12 cellular contexts compared by ENCODE assay signal in the genomic region with DNA sequence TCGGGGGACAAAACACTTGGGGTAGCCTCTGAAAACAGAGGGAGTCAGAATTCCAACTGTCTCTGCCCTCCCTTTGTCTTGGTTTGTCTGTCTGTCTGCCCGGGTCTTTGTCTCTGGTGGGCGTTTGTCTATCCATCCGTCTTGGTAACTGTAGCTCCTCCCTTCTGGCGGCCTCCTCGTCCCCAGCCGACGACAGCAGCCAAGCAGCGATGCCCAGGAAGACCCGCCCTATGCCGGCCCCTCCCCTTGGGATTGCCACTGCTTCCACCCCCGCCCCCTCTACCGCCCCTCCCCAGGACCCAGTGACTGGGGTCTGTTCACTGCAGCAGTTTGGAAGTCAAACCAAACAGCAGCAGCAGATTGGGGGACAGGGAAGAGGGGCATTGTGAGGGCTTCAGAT. TPM values are rescaled to one million over a fixed set of nuclear protein-coding genes. Genes with fewer than 3 reads are reported as not detected.
DNase-seq lines count a peak whose midpoint lies in the region; ATAC-seq and TF ChIP-seq lines count a peak whose summit lies in the region.
"Had no signal": no experiment of that assay in that cellular context is flagged by ENCODE, and none has a peak within 500 bp of the region (broad histone marks: within the 10 kb centered on the region; RNA-seq: fewer than 3 reads in every experiment).

No MANE protein-coding gene starts in this region.

- H3K4me1 ChIP-seq in uterus = peaks cover 0 to 14% of the 10 kb centered on the region in 2 donors

- H3K9me3 Mint-ChIP-seq in activated naive CD8-positive, alpha-beta T cell treated with anti-CD3 and anti-CD28 coated beads, Interleukin-2, amount 10 ng/mL, durations not matched to agents 7 days and 5 days = no peaks in the 10 kb centered on the region
- H3K9me3 Mint-ChIP-seq in stimulated activated memory B cell treated with anti-CD40 and anti-IgM and Interleukin-4, amounts not matched to agents 10 μg/mL and 1 μg/mL and 100 μg/mL, for 72 hours = no peaks in the 10 kb centered on the region
- H3K9me3 Mint-ChIP-seq: immature natural killer cell had no signal

- no peak for ATAC-seq in Right ventricle myocardium superior (ENCODE audit: poor library complexity)
- ATAC-seq in activated naive CD8-positive, alpha-beta T cell treated with anti-CD3 and anti-CD28 coated beads, Interleukin-2, amount 10 ng/mL, durations not matched to agents 7 days and 5 days (ENCODE audit: low read depth) = no peak
- no peak for ATAC-seq in stimulated activated memory B cell treated with anti-CD40 and anti-IgM and Interleukin-4, amounts not matched to agents 10 μg/mL and 1 μg/mL and 100 μg/mL, for 72 hours
- ATAC-seq: right lobe of liver had no signal

- no peak for TF ChIP-seq POLR2A in uterus (IDR thresholded peaks at IDR 0.05)

- TF ChIP-seq CTCF in uterus (IDR thresholded peaks at IDR 0.05) = no peak

- peaks cover 39% of the 10 kb centered on the region for H3K4me1 Mint-ChIP-seq in activated naive CD8-positive, alpha-beta T cell treated with anti-CD3 and anti-CD28 coated beads, Interleukin-2, amount 10 ng/mL, durations not matched to agents 7 days and 5 days
- peaks cover 53% of the 10 kb centered on the region for H3K4me1 Mint-ChIP-seq in stimulated activated memory B cell treated with anti-CD40 and anti-IgM and Interleukin-4, amounts not matched to agents 10 μg/mL and 1 μg/mL and 100 μg/mL, for 72 hours

- no peaks in the 10 kb centered on the region for H3K9me3 ChIP-seq in uterus
- H3K9me3 ChIP-seq: right lobe of liver had no signal

- no peaks in the 10 kb centered on the region for H3K36me3 Mint-ChIP-seq in activated naive CD8-positive, alpha-beta T cell treated with anti-CD3 and anti-CD28 coated beads, Interleukin-2, amount 10 ng/mL, durations not matched to agents 7 days and 5 days
- H3K36me3 Mint-ChIP-seq in stimulated activated memory B cell treated with anti-CD40 and anti-IgM and Interleukin-4, amounts not matched to agents 10 μg/mL and 1 μg/mL and 100 μg/mL, for 72 hours = peaks cover 6% of the 10 kb centered on the region
- H3K36me3 Mint-ChIP-seq: immature natural killer cell had no signal

- no peak overlapping the region for H3K4me3 ChIP-seq in uterus
- H3K4me3 ChIP-seq: right lobe of liver had no signal

- peaks cover 2% of the 10 kb centered on the region for H3K27me3 Mint-ChIP-seq in activated naive CD8-positive, alpha-beta T cell treated with anti-CD3 and anti-CD28 coated beads, Interleukin-2, amount 10 ng/mL, durations not matched to agents 7 days and 5 days
- H3K27me3 Mint-ChIP-seq in stimulated activated memory B cell treated with anti-CD40 and anti-IgM and Interleukin-4, amounts not matched to agents 10 μg/mL and 1 μg/mL and 100 μg/mL, for 72 hours = no peaks in the 10 kb centered on the region

- intact Hi-C loops in Right ventricle myocardium superior (cut with DNase I) = no loop called here
- intact Hi-C loops in cardiac septum (cut with DNase I) = no loop called here
- intact Hi-C loops in uterus (cut with DNase I; ENCODE audit: low total_unique reads) = no loop called here

- H3K27ac Mint-ChIP-seq in activated naive CD8-positive, alpha-beta T cell treated with anti-CD3 and anti-CD28 coated beads, Interleukin-2, amount 10 ng/mL, durations not matched to agents 7 days and 5 days = no peak overlapping the region
- H3K27ac Mint-ChIP-seq in stimulated activated memory B cell treated with anti-CD40 and anti-IgM and Interleukin-4, amounts not matched to agents 10 μg/mL and 1 μg/mL and 100 μg/mL, for 72 hours = no peak overlapping the region

- no peaks in the 10 kb centered on the region for H3K36me3 ChIP-seq in uterus
- H3K36me3 ChIP-seq: right lobe of liver had no signal

- no peaks in the 10 kb centered on the region for H3K27me3 ChIP-seq in layer of hippocampus (ENCODE audit: control insufficient read depth, insufficient read depth, low read length)
- no peaks in the 10 kb centered on the region for H3K27me3 ChIP-seq in uterus
- H3K27me3 ChIP-seq: right lobe of liver had no signal

- H3K4me3 Mint-ChIP-seq in activated naive CD8-positive, alpha-beta T cell treated with anti-CD3 and anti-CD28 coated beads, Interleukin-2, amount 10 ng/mL, durations not matched to agents 7 days and 5 days = peak overlapping the region; percentile 37
- no peak overlapping the region for H3K4me3 Mint-ChIP-seq in stimulated activated memory B cell treated with anti-CD40 and anti-IgM and Interleukin-4, amounts not matched to agents 10 μg/mL and 1 μg/mL and 100 μg/mL, for 72 hours

- POLR2A ChIA-PET in activated naive CD8-positive, alpha-beta T cell treated with anti-CD3 and anti-CD28 coated beads, Interleukin-2, amount 10 ng/mL, durations not matched to agents 7 days and 5 days (lab: Charles Lee) = interaction anchor here (0.7 to 1.4 kb wide), 4 partner anchors 11 to 23 kb away, joined by 3 read pairs; no protein-coding TSS in a partner anchor

- H3K27ac ChIP-seq in layer of hippocampus (ENCODE audit: low read depth, low read length) = peak overlapping the region; percentile 13
- H3K27ac ChIP-seq in uterus = peak overlapping the region; percentile 89 to 90
- H3K27ac ChIP-seq: right lobe of liver had no signal

- DNase-seq in Right ventricle myocardium superior = peak; percentile 75
- no peak for DNase-seq in cardiac septum (ENCODE audit: low spot score)
- DNase-seq in activated naive CD8-positive, alpha-beta T cell treated with anti-CD3 and anti-CD28 coated beads, Interleukin-2, amount 10 ng/mL, durations not matched to agents 7 days and 5 days = no peak
- DNase-seq in uterus = no peak
- no peak for DNase-seq in RKO (ENCODE audit: low spot score)
- DNase-seq in NCI-H2171 treated with DMSO at 0.1 percent for 48 hours (lab: John Stamatoyannopoulos, UW) = no peak
- DNase-seq: effector CD4-positive, alpha-beta T cell; immature natural killer cell; NCI-H2081 treated with DMSO at 0.1 percent for 48 hours had no signal

RNA-seq across cellular contexts. Expression of gene RARG, which starts 2.2 kb away (rescaled TPM):
- total RNA-seq in Right ventricle myocardium superior = 15.4 TPM
- 21.2 TPM for total RNA-seq in cardiac septum
- 10 to 100 TPM; 38.1 to 40.3 TPM for total RNA-seq in activated naive CD8-positive, alpha-beta T cell treated with anti-CD3 and anti-CD28 coated beads, Interleukin-2, amount 10 ng/mL, durations not matched to agents 7 days and 5 days
- 10 to 100 TPM in 2 of 4 donors, 1 to 10 TPM in 2; 2.6 to 65.6 (median 28.9) TPM for total RNA-seq in uterus

RNA-seq across cellular contexts. Expression of gene ITGB7, which starts 27.2 kb away (rescaled TPM):
- 0.97 TPM for total RNA-seq in Right ventricle myocardium superior
- total RNA-seq in cardiac septum = 1.4 TPM
- 100 to 1,000 TPM; 415 to 420 TPM for total RNA-seq in activated naive CD8-positive, alpha-beta T cell treated with anti-CD3 and anti-CD28 coated beads, Interleukin-2, amount 10 ng/mL, durations not matched to agents 7 days and 5 days
- total RNA-seq in uterus = 1 to 10 TPM in 3 of 4 donors, not detected in 1; 2.0 to 3.8 (median 2.4) TPM

RNA-seq across cellular contexts. Expression of gene ESPL1, which starts 33.9 kb away (rescaled TPM):
- total RNA-seq in Right ventricle myocardium superior (0.81 TPM), cardiac septum (0.16 TPM), uterus (1 to 10 TPM in 1 of 4 donors, under 1 TPM in 1, not detected in 2; 0.12 to 4.5 TPM)
- 10 to 100 TPM; 90.5 to 91.0 TPM for total RNA-seq in activated naive CD8-positive, alpha-beta T cell treated with anti-CD3 and anti-CD28 coated beads, Interleukin-2, amount 10 ng/mL, durations not matched to agents 7 days and 5 days

RNA-seq across cellular contexts. Expression of gene CSAD, which starts 53.5 kb away (rescaled TPM):
- total RNA-seq in Right ventricle myocardium superior = 8.2 TPM
- 16.5 TPM for total RNA-seq in cardiac septum
- total RNA-seq in activated naive CD8-positive, alpha-beta T cell treated with anti-CD3 and anti-CD28 coated beads, Interleukin-2, amount 10 ng/mL, durations not matched to agents 7 days and 5 days = 10 to 100 TPM; 28.1 to 38.3 TPM
- total RNA-seq in uterus = 10 to 100 TPM in 3 of 4 donors, 1 to 10 TPM in 1; 4.1 to 67.6 (median 42.6) TPM

RNA-seq across cellular contexts. Expression of gene ZNF740, which starts 53.7 kb away (rescaled TPM):
- 29.4 TPM for total RNA-seq in Right ventricle myocardium superior
- total RNA-seq in cardiac septum = 19.2 TPM
- total RNA-seq in activated naive CD8-positive, alpha-beta T cell treated with anti-CD3 and anti-CD28 coated beads, Interleukin-2, amount 10 ng/mL, durations not matched to agents 7 days and 5 days = 10 to 100 TPM; 53.6 to 60.2 TPM
- 10 to 100 TPM in 2 of 4 donors, 1 to 10 TPM in 2; 7.7 to 55.5 (median 25.9) TPM for total RNA-seq in uterus

Comparison
In these comparisons a context has a peak if more than half of its experiments do, and no peak if none do; other contexts are left out.
1. RNA of gene ITGB7, which starts 27.2 kb away (total RNA-seq): 415 to 420 TPM in activated naive CD8-positive, alpha-beta T cell treated with anti-CD3 and anti-CD28 coated beads, Interleukin-2, amount 10 ng/mL, durations not matched to agents 7 days and 5 days; 2.0 to 3.8 TPM in uterus, 1.4 TPM in cardiac septum (single experiment) and 0.97 TPM in Right ventricle myocardium superior (single experiment); every median in the first group is over 10 times any median in the second.
2. RNA of gene ESPL1, which starts 33.9 kb away (total RNA-seq): 90.5 to 91.0 TPM in activated naive CD8-positive, alpha-beta T cell treated with anti-CD3 and anti-CD28 coated beads, Interleukin-2, amount 10 ng/mL, durations not matched to agents 7 days and 5 days; 0.81 TPM in Right ventricle myocardium superior (single experiment), 0.12 to 4.5 TPM in uterus and 0.16 TPM in cardiac septum (single experiment); every median in the first group is over 10 times any median in the second.